Comparison of ENCODE assay signal across 25 cellular contexts in the genomic region with DNA sequence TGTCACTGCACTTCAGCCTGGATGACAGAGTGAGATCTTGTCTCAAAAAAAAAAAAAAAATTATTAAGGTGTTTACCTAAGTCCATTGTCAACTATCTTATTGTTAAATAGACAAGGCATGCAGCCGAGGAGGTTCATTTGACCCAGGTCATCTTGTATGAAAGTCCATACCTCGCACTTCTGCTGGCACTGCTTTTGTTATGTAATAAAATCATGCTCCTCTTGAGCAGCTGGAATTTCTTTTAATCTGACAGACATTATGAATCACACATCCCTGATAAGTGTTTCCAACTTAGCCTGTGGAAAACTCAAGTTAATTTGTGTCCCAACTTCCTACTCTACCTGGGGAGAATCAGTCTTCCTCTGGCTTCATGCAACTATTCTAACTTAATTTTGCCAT.
"Had no signal": no experiment of that assay in that cellular context is flagged by ENCODE, and none has a peak within 500 bp of the region (broad histone marks: within the 10 kb centered on the region; RNA-seq: fewer than 3 reads in every experiment).

No MANE protein-coding gene starts in this region.

- ATAC-seq: effector memory CD8-positive, alpha-beta T cell; gastrocnemius medialis; left lobe of liver; naive thymus-derived CD8-positive, alpha-beta T cell; psoas muscle; right lobe of liver; stimulated activated effector memory CD8-positive, alpha-beta T cell treated with anti-CD3 and anti-CD28 coated beads, Interleukin-12 subunit alpha, Interleukin-12 subunit beta, amount 100 ng/mL, for 72 hours had no signal

- H3K4me3 ChIP-seq: gastrocnemius medialis, ovary, psoas muscle, right lobe of liver, stomach, thyroid gland, vagina had no signal

- H3K36me3 ChIP-seq: gastrocnemius medialis, ovary, right lobe of liver, stomach, thyroid gland, vagina had no signal

- DNase-seq: cortex of kidney; effector memory CD8-positive, alpha-beta T cell; foreskin fibroblast; gastrocnemius medialis; head of caudate nucleus; mesenchymal stem cell; naive thymus-derived CD8-positive, alpha-beta T cell; nephron progenitor cell; nucleus accumbens; ovary; posterior cingulate gyrus; psoas muscle; retina; right lobe of liver; stimulated activated CD4-positive, alpha-beta T cell treated with anti-CD3 and anti-CD28 coated beads, Interleukin-2, amount 100 ng/mL, for 24 hours; stimulated activated CD4-positive, alpha-beta T cell treated with anti-CD3 and anti-CD28 coated beads, Interleukin-4, amount 100 ng/mL, for 24 hours; stimulated activated naive CD4-positive, alpha-beta T cell treated with Interleukin-2 at 50 U/mL for 16 hours; stomach; thyroid gland; trophoblast cell had no signal

- H3K27me3 ChIP-seq: gastrocnemius medialis, ovary, right lobe of liver, stomach, thyroid gland, vagina had no signal

- FAIRE-seq: endometrium, keratinocyte had no signal
